27 cellular contexts compared by ENCODE assay signal in the genomic region with DNA sequence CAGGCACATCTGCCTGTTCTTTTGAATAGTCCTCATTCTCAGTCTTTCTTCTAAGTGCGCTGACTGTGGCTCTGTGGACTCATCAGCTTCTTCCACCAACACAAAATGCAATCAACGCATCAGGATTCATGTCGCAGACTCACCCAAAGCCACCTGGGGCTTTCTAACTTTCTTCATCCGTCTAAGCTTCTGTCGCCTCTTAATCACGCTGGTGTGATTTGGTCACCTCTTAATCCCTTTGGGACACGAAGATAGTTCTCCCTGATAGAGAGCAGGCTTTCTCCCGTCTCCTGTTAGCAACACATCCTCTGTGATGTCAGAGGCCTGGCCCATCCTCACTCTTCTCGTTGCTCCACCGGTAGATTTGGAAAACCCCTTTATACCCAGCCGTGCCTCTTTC.
"Had no signal": no experiment of that assay in that cellular context is flagged by ENCODE, and none has a peak within 500 bp of the region (broad histone marks: within the 10 kb centered on the region; RNA-seq: fewer than 3 reads in every experiment).

No MANE protein-coding gene starts in this region.

- H3K79me2 ChIP-seq: parathyroid adenoma had no signal

- H3K4me1 ChIP-seq: heart left ventricle, left ventricle myocardium inferior, parathyroid adenoma, suprapubic skin, tibial artery, upper lobe of right lung had no signal

- H3K27ac Mint-ChIP-seq: immature natural killer cell; memory B cell; naive thymus-derived CD8-positive, alpha-beta T cell; nephron; progenitor cell of endocrine pancreas; stimulated activated effector memory CD8-positive, alpha-beta T cell treated with anti-CD3 and anti-CD28 coated beads, Interleukin-12 subunit alpha, Interleukin-12 subunit beta, amount 100 ng/mL, for 72 hours; stimulated activated naive CD8-positive, alpha-beta T cell treated with anti-CD3 and anti-CD28 coated beads, Interleukin-15, Interleukin-2, amounts not matched to agents 100 ng/mL and 50 ng/mL, for 24 hours had no signal

- H3K36me3 ChIP-seq: heart left ventricle, left ventricle myocardium inferior, neutrophil, suprapubic skin, thoracic aorta, tibial artery, upper lobe of right lung had no signal

- H3K9me3 Mint-ChIP-seq: immature natural killer cell; nephron; neural crest cell; stimulated activated effector memory CD8-positive, alpha-beta T cell treated with anti-CD3 and anti-CD28 coated beads, Interleukin-12 subunit alpha, Interleukin-12 subunit beta, amount 100 ng/mL, for 72 hours; stimulated activated naive CD8-positive, alpha-beta T cell treated with anti-CD3 and anti-CD28 coated beads, Interleukin-15, Interleukin-2, amounts not matched to agents 100 ng/mL and 50 ng/mL, for 24 hours had no signal

- H3K4me3 ChIP-seq: heart left ventricle, left ventricle myocardium inferior, skin epidermis, suprapubic skin, thoracic aorta, tibial artery, upper lobe of right lung had no signal

- H3K9me3 ChIP-seq: heart left ventricle, left ventricle myocardium inferior, neutrophil, suprapubic skin, thoracic aorta, tibial artery, upper lobe of right lung had no signal

- H3K9ac ChIP-seq: parathyroid adenoma had no signal

- H3K36me3 Mint-ChIP-seq: immature natural killer cell; memory B cell; naive thymus-derived CD8-positive, alpha-beta T cell; stimulated activated effector memory CD8-positive, alpha-beta T cell treated with anti-CD3 and anti-CD28 coated beads, Interleukin-12 subunit alpha, Interleukin-12 subunit beta, amount 100 ng/mL, for 72 hours had no signal

- DNase-seq: heart left ventricle; hypothalamus; immature natural killer cell; kidney; left ventricle myocardium inferior; naive thymus-derived CD8-positive, alpha-beta T cell; occipital lobe; retina; right cardiac atrium; stimulated activated CD4-positive, alpha-beta T cell treated with anti-CD3 and anti-CD28 coated beads, Interleukin-12 subunit alpha, Interleukin-12 subunit beta, amount 100 ng/mL, for 4 hours; stimulated activated CD4-positive, alpha-beta T cell treated with anti-CD3 and anti-CD28 coated beads, Interleukin-15, amount 100 ng/mL, for 24 hours; stimulated activated CD4-positive, alpha-beta T cell treated with anti-CD3 and anti-CD28 coated beads, Interleukin-4, amount 100 ng/mL, for 24 hours; stimulated activated naive CD4-positive, alpha-beta T cell; tibial artery; trophoblast cell; upper lobe of right lung had no signal

- H3K27me3 ChIP-seq: upper lobe of right lung had no signal

- H3K4me1 Mint-ChIP-seq: immature natural killer cell; memory B cell; naive thymus-derived CD8-positive, alpha-beta T cell; nephron; neural crest cell; stimulated activated effector memory CD8-positive, alpha-beta T cell treated with anti-CD3 and anti-CD28 coated beads, Interleukin-12 subunit alpha, Interleukin-12 subunit beta, amount 100 ng/mL, for 72 hours had no signal

- H3K4me3 Mint-ChIP-seq: immature natural killer cell; memory B cell; naive thymus-derived CD8-positive, alpha-beta T cell; nephron; neural crest cell; stimulated activated effector memory CD8-positive, alpha-beta T cell treated with anti-CD3 and anti-CD28 coated beads, Interleukin-12 subunit alpha, Interleukin-12 subunit beta, amount 100 ng/mL, for 72 hours; stimulated activated naive CD8-positive, alpha-beta T cell treated with anti-CD3 and anti-CD28 coated beads, Interleukin-15, Interleukin-2, amounts not matched to agents 100 ng/mL and 50 ng/mL, for 24 hours had no signal

- H3K27ac ChIP-seq: heart left ventricle, left ventricle myocardium inferior, neutrophil, parathyroid adenoma, skin epidermis, suprapubic skin, thoracic aorta, tibial artery, upper lobe of right lung had no signal

- H2AFZ ChIP-seq: parathyroid adenoma had no signal
